Comparison of ENCODE assay signal across 8 cellular contexts in genomic region chr4:80097395-80098177, GRCh38. TPM values are rescaled to one million over a fixed set of nuclear protein-coding genes. Genes with fewer than 3 reads are reported as not detected.
A peak's percentile ranks its signal among the peaks of the same experiment; 100 is the strongest.
DNase-seq lines count a peak whose midpoint lies in the region; ATAC-seq and TF ChIP-seq lines count a peak whose summit lies in the region.

No MANE protein-coding gene starts in this region.

- no peak for ATAC-seq in GM19452 (IDR thresholded peaks at IDR 0.05; ENCODE audit: unreplicated experiment)

- TF ChIP-seq CTCF in fibroblast of villous mesenchyme (IDR thresholded peaks at IDR 0.05; ENCODE audit: insufficient read depth, low read depth, low read length): no peak
- TF ChIP-seq CTCF in retinal pigment epithelial cell (conservative IDR thresholded peaks at IDR 0.05; ENCODE audit: low read depth, low read length): no peak

- DNase-seq in GM04503 (ENCODE audit: low read depth) (peak; percentile 76), RPMI7951 (ENCODE audit: low read depth) (peak; percentile 96), fibroblast of villous mesenchyme (ENCODE audit: low read depth) (peak; percentile 80), retinal pigment epithelial cell (ENCODE audit: low read depth) (peak; percentile 26), DMS153 (lab: John Stamatoyannopoulos, UW) (no peak), globus pallidus (ENCODE audit: low spot score) (no peak)
- no peak for DNase-seq in stimulated activated CD4-positive, alpha-beta T cell treated with anti-CD3 and anti-CD28 coated beads, Interleukin-1b, Interleukin-23, amount 100 ng/mL, for 48 hours

- H3K4me3 ChIP-seq in fibroblast of villous mesenchyme (ENCODE audit: low read depth, low read length) (no peak overlapping the region), retinal pigment epithelial cell (ENCODE audit: low read length) (no peak overlapping the region)

RNA-seq across cellular contexts. Expression of gene ANTXR2, which starts 24.6 kb away (rescaled TPM):
- 32.0 and 36.4 TPM in 2 replicates for total RNA-seq in RPMI7951 (2014; rRNA removed; shearing (Covaris generic))
- 105 and 107 TPM in 2 replicates for total RNA-seq in fibroblast of villous mesenchyme

Comparison
In these comparisons a context has a peak if more than half of its experiments do, and no peak if none do; other contexts are left out.
1. DNase-seq: peak in GM04503 (single experiment), RPMI7951 (single experiment), fibroblast of villous mesenchyme (single experiment) and retinal pigment epithelial cell (single experiment); none in DMS153 (single experiment), stimulated activated CD4-positive, alpha-beta T cell treated with anti-CD3 and anti-CD28 coated beads, Interleukin-1b, Interleukin-23, amount 100 ng/mL, for 48 hours (single experiment) and globus pallidus (single experiment).